Comparison of ENCODE assay signal across 1 cellular context in genomic region chr12:97131220-97131981, GRCh38.
A peak's percentile ranks its signal among the peaks of the same experiment; 100 is the strongest.
TF ChIP-seq lines count a peak whose summit lies in the region.

No MANE protein-coding gene starts in this region.

TF ChIP-seq in WTC11, 78 proteins besides CTCF, POLR2A, EP300 and RAD21 (continued from another document):
- peak; percentile 89; the same call in 1 of the 2 replicates for TF ChIP-seq TEAD1 (CRISPR knock-in tag; IDR thresholded peaks at IDR 0.05)
TF ChIP-seq in WTC11: peak in this region for 4.
